In genomic region chr20:47455133-47456040, GRCh38 we compare ENCODE assay signal across 1 cellular context.
TF ChIP-seq lines count a peak whose summit lies in the region.

No MANE protein-coding gene starts in this region.

TF ChIP-seq in HepG2, 621 proteins besides CTCF, POLR2A, EP300 and RAD21 (continued from another document):
- no peak for TF ChIP-seq ZBTB2 (CRISPR knock-in tag; IDR thresholded peaks at IDR 0.05; ENCODE audit: low read depth)
TF ChIP-seq in HepG2: peak in this region for 320.
